In the genomic region with DNA sequence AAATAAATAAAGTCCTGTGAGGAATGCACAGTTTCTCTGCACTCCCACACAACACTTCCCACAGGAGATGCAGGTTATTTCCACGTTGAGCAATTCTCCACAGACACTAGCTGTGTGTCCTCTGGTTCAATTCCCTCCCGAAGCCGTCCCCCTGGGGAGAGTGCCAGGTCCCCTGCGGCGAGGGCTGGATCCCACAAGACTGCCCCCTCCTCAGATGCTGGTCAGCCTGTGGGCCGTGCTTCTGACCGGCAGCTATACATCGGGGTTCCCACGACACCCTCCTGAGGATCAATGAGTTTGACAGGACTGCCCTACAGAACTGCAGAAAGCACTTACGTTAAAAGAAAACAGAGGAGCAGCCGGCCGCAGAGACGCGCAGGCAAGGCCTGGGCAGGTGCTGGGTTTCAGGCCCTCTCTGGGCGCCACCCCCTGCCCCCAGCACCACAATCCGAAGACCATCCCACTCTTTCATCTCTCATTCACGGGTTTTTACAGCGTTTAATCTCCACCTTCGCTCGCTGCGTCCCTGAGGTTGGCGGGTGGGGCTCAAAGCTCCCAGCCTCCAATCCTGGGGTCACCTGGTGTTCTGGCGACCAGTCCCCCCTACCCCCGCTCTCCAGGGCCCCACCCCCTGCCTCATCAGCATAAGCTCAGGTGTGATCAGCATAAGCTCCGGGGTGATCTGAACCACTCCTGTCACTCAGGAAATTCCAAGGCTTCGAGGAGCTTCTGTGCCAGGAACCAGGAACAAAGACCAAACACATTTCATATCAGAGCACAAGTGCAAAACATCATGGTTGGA, we compare ENCODE assay signal across 18 cellular contexts. TPM values are rescaled to one million over a fixed set of nuclear protein-coding genes. Genes with fewer than 3 reads are reported as not detected.
A peak's percentile ranks its signal among the peaks of the same experiment; 100 is the strongest.
DNase-seq lines count a peak whose midpoint lies in the region; ATAC-seq and TF ChIP-seq lines count a peak whose summit lies in the region.
"Had no signal": no experiment of that assay in that cellular context is flagged by ENCODE, and none has a peak within 500 bp of the region (broad histone marks: within the 10 kb centered on the region; RNA-seq: fewer than 3 reads in every experiment).

No MANE protein-coding gene starts in this region.

- H3K9ac ChIP-seq in SK-N-SH = no peak overlapping the region
- H3K9ac ChIP-seq: KMS-11 had no signal

- CTCF ChIA-PET in SK-N-SH (lab: Yijun Ruan, JAX) = no interaction called here

- H3K4me2 ChIP-seq in SK-N-SH (no peak overlapping the region), hepatocyte (no peak overlapping the region)
- H3K4me2 ChIP-seq: KMS-11 had no signal

- 90% methylated on average over 26 of the region's 26 CpGs for WGBS in SK-N-SH (ENCODE audit: low lambda C conversion rate)
- 75% methylated on average over 23 of the region's 26 CpGs for WGBS in hepatocyte (ENCODE audit: low lambda C conversion rate, missing lambda C conversion rate)

- H4K20me1 ChIP-seq in SK-N-SH (ENCODE audit: insufficient read depth) (peaks cover 18% of the 10 kb centered on the region; the same call in 1 of the 2 replicates), hepatocyte (ENCODE audit: insufficient read depth, poor library complexity, severe bottlenecking) (peaks cover 33% of the 10 kb centered on the region)

- H3K36me3 ChIP-seq in SK-N-SH (replicated peaks in 1 of 2; ENCODE audit: control insufficient read depth in 1 of 2, insufficient read depth in 2 of 2, low read length in 1 of 2) (no peaks in the 10 kb centered on the region), Peyer's patch (peaks cover 0 to 3% (median 0%) of the 10 kb centered on the region in 3 donors), hepatocyte (replicated peaks; ENCODE audit: insufficient read depth, low read depth) (no peaks in the 10 kb centered on the region)

- H3K27ac ChIP-seq in SK-N-SH (ENCODE audit: low read depth in 2 of 2, low read length in 1 of 2) (no peak overlapping the region), Peyer's patch (peak overlapping the region in 3 of 4 donors; percentile 3 to 73 (median 45)), hepatocyte (peak overlapping the region; percentile 27)
- H3K27ac ChIP-seq: 22Rv1, coronary artery, KMS-11 had no signal

- peaks cover 11% of the 10 kb centered on the region for H3K36me3 Mint-ChIP-seq in osteocyte (ENCODE audit: unreplicated experiment)

- ATAC-seq in SK-N-SH treated with all-trans-retinoic acid at 6 μM for 48 hours (no peak), HG03135 (IDR thresholded peaks at IDR 0.05; ENCODE audit: unreplicated experiment) (no peak)
- ATAC-seq: activated T-helper 17 cell treated with anti-CD3 and anti-CD28 coated beads, Interleukin-2, amount 50 U/mL, for 72 hours had no signal

- H3K9me2 ChIP-seq in SK-N-SH (no peaks in the 10 kb centered on the region), hepatocyte (replicated peaks; ENCODE audit: insufficient read depth) (no peaks in the 10 kb centered on the region)

- POLR2A ChIA-PET in SK-N-SH (lab: Yijun Ruan, JAX) = no interaction called here

- no peaks in the 10 kb centered on the region for H3K27me3 Mint-ChIP-seq in osteocyte (ENCODE audit: unreplicated experiment)
- H3K27me3 Mint-ChIP-seq: activated T-helper 17 cell treated with anti-CD3 and anti-CD28 coated beads, Interleukin-2, amount 50 U/mL, for 72 hours; CD4-positive, CD25-positive, alpha-beta regulatory T cell; memory B cell had no signal

- no peaks in the 10 kb centered on the region for H3K27me3 ChIP-seq in SK-N-SH (ENCODE audit: insufficient read depth)
- no peaks in the 10 kb centered on the region for H3K27me3 ChIP-seq in Peyer's patch
- H3K27me3 ChIP-seq in hepatocyte = no peaks in the 10 kb centered on the region
- H3K27me3 ChIP-seq: upper lobe of left lung had no signal

- no peak for TF ChIP-seq POLR2A in Peyer's patch (IDR thresholded peaks at IDR 0.05)
- no peak for TF ChIP-seq POLR2A in erythroblast (IDR thresholded peaks at IDR 0.05; ENCODE audit: low read length)

- peak; percentile 10 for DNase-seq in SK-N-SH
- peak in 1 of 3 donors; percentile 65 for DNase-seq in Peyer's patch
- peak; percentile 21 for DNase-seq in hepatocyte (ENCODE audit: low spot score)
- DNase-seq in osteocyte (ENCODE audit: extremely low spot score, unreplicated experiment) = no peak
- no peak for DNase-seq in NCI-H1417 treated with DMSO at 0.1 percent for 48 hours (lab: John Stamatoyannopoulos, UW)
- no peak for DNase-seq in erythroblast (lab: John Stamatoyannopoulos, UW)
- DNase-seq: CD4-positive, CD25-positive, alpha-beta regulatory T cell; NCI-H1092; nucleus accumbens; SW 1271; upper lobe of left lung had no signal

- TF ChIP-seq CTCF in SK-N-SH (IDR thresholded peaks at IDR 0.05) (no peak), Peyer's patch (IDR thresholded peaks at IDR 0.05) (no peak), hepatocyte (IDR thresholded peaks at IDR 0.05; ENCODE audit: poor library complexity) (no peak), osteocyte (IDR thresholded peaks at IDR 0.05) (no peak)

- TF ChIP-seq EP300 in SK-N-SH (IDR thresholded peaks at IDR 0.05; ENCODE audit: borderline replicate concordance in 1 of 2, low read depth in 1 of 2, low read length in 1 of 2) = no peak

- no peaks in the 10 kb centered on the region for H3K9me3 ChIP-seq in SK-N-SH
- H3K9me3 ChIP-seq in Peyer's patch = no peaks in the 10 kb centered on the region
- no peaks in the 10 kb centered on the region for H3K9me3 ChIP-seq in hepatocyte (ENCODE audit: low read depth)
- H3K9me3 ChIP-seq: upper lobe of left lung had no signal

- H3K4me1 Mint-ChIP-seq in osteocyte (ENCODE audit: unreplicated experiment) = peaks cover 39% of the 10 kb centered on the region

- no peak overlapping the region for H3K4me3 Mint-ChIP-seq in osteocyte (ENCODE audit: unreplicated experiment)
- H3K4me3 Mint-ChIP-seq: activated T-helper 17 cell treated with anti-CD3 and anti-CD28 coated beads, Interleukin-2, amount 50 U/mL, for 72 hours; CD4-positive, CD25-positive, alpha-beta regulatory T cell; memory B cell had no signal

- H3F3A ChIP-seq in SK-N-SH (replicated peaks; ENCODE audit: insufficient read depth) = peaks cover 10% of the 10 kb centered on the region

- H3K9me3 Mint-ChIP-seq in osteocyte (ENCODE audit: unreplicated experiment) = no peaks in the 10 kb centered on the region
- H3K9me3 Mint-ChIP-seq: activated T-helper 17 cell treated with anti-CD3 and anti-CD28 coated beads, Interleukin-2, amount 50 U/mL, for 72 hours; memory B cell had no signal

- TF ChIP-seq RAD21 in SK-N-SH (IDR thresholded peaks at IDR 0.05; ENCODE audit: low read length) = no peak

- peak overlapping the region; percentile 18 for H3K27ac Mint-ChIP-seq in osteocyte (ENCODE audit: unreplicated experiment)
- H3K27ac Mint-ChIP-seq: activated T-helper 17 cell treated with anti-CD3 and anti-CD28 coated beads, Interleukin-2, amount 50 U/mL, for 72 hours; memory B cell had no signal

- H2AFZ ChIP-seq in SK-N-SH (ENCODE audit: low read depth) = no peak overlapping the region
- H2AFZ ChIP-seq in hepatocyte = no peak overlapping the region

- no peak overlapping the region for H3K4me3 ChIP-seq in SK-N-SH (ENCODE audit: low read depth in 2 of 2, low read length in 1 of 2)
- H3K4me3 ChIP-seq in Peyer's patch = no peak overlapping the region
- no peak overlapping the region for H3K4me3 ChIP-seq in hepatocyte
- H3K4me3 ChIP-seq: coronary artery, upper lobe of left lung had no signal

- H3K4me1 ChIP-seq in SK-N-SH (ENCODE audit: control insufficient read depth in 1 of 2, insufficient read depth in 2 of 2, low read depth in 1 of 2, low read length in 1 of 2) = peaks cover 0 to 5% of the 10 kb centered on the region in 2 experiments; a peak in 1 of 4 replicates
- H3K4me1 ChIP-seq in Peyer's patch = peaks cover 7 to 48% (median 10%) of the 10 kb centered on the region in 4 donors
- H3K4me1 ChIP-seq in hepatocyte (ENCODE audit: insufficient read depth) = peaks cover 7% of the 10 kb centered on the region

- H3K79me2 ChIP-seq in SK-N-SH (ENCODE audit: insufficient read depth) (peaks cover 96% of the 10 kb centered on the region), hepatocyte (peaks cover 94% of the 10 kb centered on the region)

TF ChIP-seq in SK-N-SH, 30 proteins besides CTCF, POLR2A, EP300 and RAD21 (continues in another document):
- no peak for TF ChIP-seq RCOR1 (IDR thresholded peaks at IDR 0.05; ENCODE audit: low read length)
- TF ChIP-seq TEAD4 (IDR thresholded peaks at IDR 0.05; ENCODE audit: borderline replicate concordance, insufficient read depth) = no peak

TF ChIP-seq in SK-N-SH treated with all-trans-retinoic acid at 6 μM for 48 hours, 23 proteins besides CTCF, POLR2A, EP300 and RAD21 (continues in another document):
- TF ChIP-seq ZNF70 (CRISPR knock-in tag; IDR thresholded peaks at IDR 0.05) = no peak

RNA-seq across cellular contexts. Expression of gene SLC35E2B, which starts 9.3 kb away (rescaled TPM):
- polyA plus RNA-seq in SK-N-SH (2012; rRNA removed) (20.5 and 20.6 TPM in 2 replicates), hepatocyte (27.5 and 29.2 TPM in 2 replicates)
- 15.5 and 19.2 TPM in 2 replicates for polyA plus RNA-seq in SK-N-SH (2012; cell fraction: cytosol; rRNA removed)
- 58.2 and 59.5 TPM in 2 replicates for polyA plus RNA-seq in SK-N-SH (2012; cell fraction: nucleus; rRNA removed)
- total RNA-seq in Peyer's patch (100 to 1,000 TPM in 2 of 4 donors, 10 to 100 TPM in 2; 76.9 to 132 (median 103) TPM), hepatocyte (46.7 and 48.2 TPM in 2 replicates), osteocyte (84.9 and 85.2 TPM in 2 replicates)

RNA-seq across cellular contexts. Expression of gene CDK11B, which starts 24.5 kb away (rescaled TPM):
- polyA plus RNA-seq in SK-N-SH (2012; rRNA removed) (11.3 and 15.0 TPM in 2 replicates), hepatocyte (15.3 and 21.3 TPM in 2 replicates)
- polyA plus RNA-seq in SK-N-SH (2012; cell fraction: cytosol; rRNA removed) = 13.7 and 15.0 TPM in 2 replicates
- polyA plus RNA-seq in SK-N-SH (2012; cell fraction: nucleus; rRNA removed) = 31.3 and 32.9 TPM in 2 replicates
- total RNA-seq in Peyer's patch (100 to 1,000 TPM in 1 of 4 donors, 10 to 100 TPM in 3; 25.7 to 124 (median 40.9) TPM), hepatocyte (7.5 and 10.1 TPM in 2 replicates), osteocyte (28.8 and 29.7 TPM in 2 replicates)

RNA-seq across cellular contexts. Expression of gene CDK11A, which starts 40.9 kb away (rescaled TPM):
- 22.0 and 24.0 TPM in 2 replicates for polyA plus RNA-seq in SK-N-SH (2012; rRNA removed)
- 9.6 and 10.1 TPM in 2 replicates for polyA plus RNA-seq in SK-N-SH (2012; cell fraction: cytosol; rRNA removed)
- polyA plus RNA-seq in SK-N-SH (2012; cell fraction: nucleus; rRNA removed) = 159 and 185 TPM in 2 replicates
- total RNA-seq in Peyer's patch = 100 to 1,000 TPM; 129 to 269 (median 199) TPM
- total RNA-seq in hepatocyte = 9.2 and 19.5 TPM in 2 replicates
- 30.9 and 41.6 TPM in 2 replicates for polyA plus RNA-seq in hepatocyte
- total RNA-seq in osteocyte = 44.2 and 51.3 TPM in 2 replicates

RNA-seq across cellular contexts. Expression of gene MMP23B, which starts 51.3 kb away (rescaled TPM):
- polyA plus RNA-seq in SK-N-SH (2012; rRNA removed) = 0.96 and 1.2 TPM in 2 replicates
- 0.10 and 0.15 TPM in 2 replicates for polyA plus RNA-seq in SK-N-SH (2012; cell fraction: cytosol; rRNA removed)
- polyA plus RNA-seq in SK-N-SH (2012; cell fraction: nucleus; rRNA removed) = 9.6 and 17.1 TPM in 2 replicates
- 1 to 10 TPM; 1.8 to 5.9 (median 4.1) TPM for total RNA-seq in Peyer's patch
- total RNA-seq in hepatocyte = 48.0 and 73.4 TPM in 2 replicates
- polyA plus RNA-seq in hepatocyte = 136 and 184 TPM in 2 replicates
- total RNA-seq in osteocyte = 4.8 and 8.5 TPM in 2 replicates

Comparison
In these comparisons a context has a peak if more than half of its experiments do, and no peak if none do; other contexts are left out.
1. DNase-seq: peak in SK-N-SH (single experiment) and hepatocyte (single experiment); none in osteocyte (single experiment), NCI-H1417 treated with DMSO at 0.1 percent for 48 hours (single experiment) and erythroblast (0 of 2).
2. H3K27ac ChIP-seq: peak in Peyer's patch (3 of 4) and hepatocyte (single experiment); none in SK-N-SH (0 of 2).